ENCODE assay signal across 21 cellular contexts in the genomic region with DNA sequence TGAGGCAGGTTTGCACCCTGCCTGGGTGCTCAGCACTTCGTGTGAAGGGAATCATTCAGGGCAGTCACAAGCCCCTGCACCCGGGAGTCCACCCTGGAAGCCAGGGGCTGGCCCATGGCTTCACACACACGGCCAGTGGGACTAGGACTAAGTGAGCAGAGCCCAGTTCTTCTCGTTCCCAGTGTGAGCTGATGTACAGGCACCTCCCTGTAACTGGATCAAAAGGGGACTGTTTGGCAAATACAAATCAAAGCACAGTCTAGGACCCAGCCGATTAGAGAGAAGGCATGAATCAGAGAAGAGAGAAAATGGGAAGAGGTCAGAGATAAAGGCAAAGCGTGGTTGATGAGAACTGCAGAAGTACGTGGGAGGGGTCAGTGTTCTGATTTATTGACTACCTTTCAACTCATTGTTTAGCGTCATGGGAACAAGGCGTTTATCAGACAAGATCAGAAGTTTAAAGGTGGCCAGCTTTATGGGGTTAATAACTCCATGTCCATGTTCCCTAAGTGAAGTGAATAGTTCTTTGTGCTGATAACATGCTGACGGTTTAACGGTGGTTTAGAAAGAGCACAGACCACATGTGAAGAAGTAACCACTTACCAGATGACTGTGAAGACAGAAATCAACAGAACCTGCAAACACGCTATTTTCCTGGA. TPM values are rescaled to one million over a fixed set of nuclear protein-coding genes. Genes with fewer than 3 reads are reported as not detected.
DNase-seq lines count a peak whose midpoint lies in the region; ATAC-seq and TF ChIP-seq lines count a peak whose summit lies in the region.
"Had no signal": no experiment of that assay in that cellular context is flagged by ENCODE, and none has a peak within 500 bp of the region (broad histone marks: within the 10 kb centered on the region; RNA-seq: fewer than 3 reads in every experiment).

No MANE protein-coding gene starts in this region.

- peaks cover 11% of the 10 kb centered on the region for H3K9me3 ChIP-seq in endodermal cell (ENCODE audit: control insufficient read depth, low read length)
- peaks cover 0 to 6% of the 10 kb centered on the region in 2 donors for H3K9me3 ChIP-seq in left lung
- H3K9me3 ChIP-seq: SJSA1, thyroid gland had no signal

- H3K27ac ChIP-seq in endodermal cell (ENCODE audit: low read depth, low read length) (peak overlapping the region; percentile 41), left lung (no peak overlapping the region)
- H3K27ac ChIP-seq: breast epithelium, psoas muscle, SJSA1, thyroid gland had no signal

- intact Hi-C loops in left lung (cut with DNase I) = no loop called here

- H3K36me3 ChIP-seq in endodermal cell (ENCODE audit: control insufficient read depth, insufficient read depth, low read length) (no peaks in the 10 kb centered on the region), left lung (no peaks in the 10 kb centered on the region)
- H3K36me3 ChIP-seq: breast epithelium, SJSA1, thyroid gland had no signal

- H3K27me3 Mint-ChIP-seq in endodermal cell (ENCODE audit: insufficient read depth) (no peaks in the 10 kb centered on the region), nephron progenitor cell (ENCODE audit: low read depth, poor library complexity) (peaks cover 6% of the 10 kb centered on the region)
- H3K27me3 Mint-ChIP-seq in activated naive CD4-positive, alpha-beta T cell treated with anti-CD3 and anti-CD28 coated beads, Interleukin-2, amount 10 ng/mL, durations not matched to agents 7 days and 5 days = peaks cover 31% of the 10 kb centered on the region

- no peak for DNase-seq in HEK293T (ENCODE audit: extremely low spot score)
- peak; percentile 19 for DNase-seq in RPMI7951 (ENCODE audit: low read depth)
- no peak for DNase-seq in endodermal cell
- DNase-seq in nephron progenitor cell = no peak
- DNase-seq in activated naive CD4-positive, alpha-beta T cell treated with anti-CD3 and anti-CD28 coated beads, Interleukin-2, amount 10 ng/mL, durations not matched to agents 7 days and 5 days = no peak
- no peak for DNase-seq in left lung
- DNase-seq in kidney tubule cell (ENCODE audit: low spot score) = no peak
- DNase-seq: activated CD4-positive, alpha-beta T cell treated with anti-CD3 and anti-CD28 coated beads for 48 hours; activated effector memory CD4-positive, alpha-beta T cell treated with Interleukin-2 at 50 U/mL for 16 hours; CD4-positive, alpha-beta memory T cell; DMS153; KG1; left ventricle myocardium superior; NCI-H1694; psoas muscle; stimulated activated naive CD4-positive, alpha-beta T cell treated with Interleukin-2 at 50 U/mL for 16 hours; T-helper 17 cell; thyroid gland had no signal

- H3K4me3 Mint-ChIP-seq in endodermal cell (no peak overlapping the region), nephron progenitor cell (no peak overlapping the region)
- H3K4me3 Mint-ChIP-seq in activated naive CD4-positive, alpha-beta T cell treated with anti-CD3 and anti-CD28 coated beads, Interleukin-2, amount 10 ng/mL, durations not matched to agents 7 days and 5 days = no peak overlapping the region
- H3K4me3 Mint-ChIP-seq: T-helper 17 cell had no signal

- CTCF ChIA-PET in HEK293T (lab: Yijun Ruan, JAX) = no interaction called here
- CTCF ChIA-PET in activated naive CD4-positive, alpha-beta T cell treated with anti-CD3 and anti-CD28 coated beads, Interleukin-2, amount 10 ng/mL, durations not matched to agents 7 days and 5 days (lab: Charles Lee) = no interaction called here

- TF ChIP-seq CTCF in endodermal cell (conservative IDR thresholded peaks at IDR 0.05) (no peak), nephron progenitor cell (IDR thresholded peaks at IDR 0.05) (no peak), left lung (IDR thresholded peaks at IDR 0.05) (no peak)

- H3K4me3 ChIP-seq in endodermal cell (ENCODE audit: low read length) (no peak overlapping the region), left lung (no peak overlapping the region)
- H3K4me3 ChIP-seq: breast epithelium, psoas muscle, SJSA1, thyroid gland had no signal

- H3K27me3 ChIP-seq in endodermal cell (ENCODE audit: control insufficient read depth, insufficient read depth, low read length, poor library complexity, severe bottlenecking) (no peaks in the 10 kb centered on the region), left lung (no peaks in the 10 kb centered on the region)
- H3K27me3 ChIP-seq: breast epithelium, SJSA1, thyroid gland had no signal

- 79 to 86% methylated on average over 10 to 12 of the region's 12 CpGs for WGBS in endodermal cell (ENCODE audit: insufficient coverage in 1 of 2, insufficient read length in 1 of 2), 2 experiments

- peaks cover 14% of the 10 kb centered on the region for H3K4me1 Mint-ChIP-seq in endodermal cell
- peaks cover 58% of the 10 kb centered on the region for H3K4me1 Mint-ChIP-seq in nephron progenitor cell
- peaks cover 20% of the 10 kb centered on the region for H3K4me1 Mint-ChIP-seq in activated naive CD4-positive, alpha-beta T cell treated with anti-CD3 and anti-CD28 coated beads, Interleukin-2, amount 10 ng/mL, durations not matched to agents 7 days and 5 days
- H3K4me1 Mint-ChIP-seq: CD4-positive, alpha-beta memory T cell; T-helper 17 cell had no signal

- ATAC-seq in left lung = no peak
- no peak for ATAC-seq in GM21381 (IDR thresholded peaks at IDR 0.05; ENCODE audit: unreplicated experiment)
- ATAC-seq: left ventricle myocardium superior, psoas muscle, T-helper 17 cell had no signal

- H3K9me3 Mint-ChIP-seq in endodermal cell = peaks cover 12% of the 10 kb centered on the region
- peaks cover 26% of the 10 kb centered on the region for H3K9me3 Mint-ChIP-seq in nephron progenitor cell
- peaks cover 10% of the 10 kb centered on the region for H3K9me3 Mint-ChIP-seq in activated naive CD4-positive, alpha-beta T cell treated with anti-CD3 and anti-CD28 coated beads, Interleukin-2, amount 10 ng/mL, durations not matched to agents 7 days and 5 days

- H3K27ac Mint-ChIP-seq in endodermal cell (no peak overlapping the region), nephron progenitor cell (peak overlapping the region; percentile 79)
- H3K27ac Mint-ChIP-seq in activated naive CD4-positive, alpha-beta T cell treated with anti-CD3 and anti-CD28 coated beads, Interleukin-2, amount 10 ng/mL, durations not matched to agents 7 days and 5 days = no peak overlapping the region
- H3K27ac Mint-ChIP-seq: CD4-positive, alpha-beta memory T cell; T-helper 17 cell had no signal

- H3K36me3 Mint-ChIP-seq in endodermal cell (ENCODE audit: low read depth) (peaks cover 3% of the 10 kb centered on the region), nephron progenitor cell (ENCODE audit: low read depth) (peaks cover 11% of the 10 kb centered on the region)
- no peaks in the 10 kb centered on the region for H3K36me3 Mint-ChIP-seq in activated naive CD4-positive, alpha-beta T cell treated with anti-CD3 and anti-CD28 coated beads, Interleukin-2, amount 10 ng/mL, durations not matched to agents 7 days and 5 days

- H3K4me1 ChIP-seq in endodermal cell (ENCODE audit: control insufficient read depth, insufficient read depth, low read length) (peaks cover 9% of the 10 kb centered on the region), left lung (no peaks in the 10 kb centered on the region)
- H3K4me1 ChIP-seq: breast epithelium, psoas muscle, thyroid gland had no signal

- POLR2A ChIA-PET in HEK293T (lab: Yijun Ruan, JAX) = no interaction called here

- H3K9ac ChIP-seq in endodermal cell (ENCODE audit: extremely low read depth, low read length, poor library complexity, severe bottlenecking) = no peak overlapping the region

TF ChIP-seq in HEK293T, 16 proteins besides CTCF, POLR2A, EP300 and RAD21:
- TF ChIP-seq, protein P1, sequence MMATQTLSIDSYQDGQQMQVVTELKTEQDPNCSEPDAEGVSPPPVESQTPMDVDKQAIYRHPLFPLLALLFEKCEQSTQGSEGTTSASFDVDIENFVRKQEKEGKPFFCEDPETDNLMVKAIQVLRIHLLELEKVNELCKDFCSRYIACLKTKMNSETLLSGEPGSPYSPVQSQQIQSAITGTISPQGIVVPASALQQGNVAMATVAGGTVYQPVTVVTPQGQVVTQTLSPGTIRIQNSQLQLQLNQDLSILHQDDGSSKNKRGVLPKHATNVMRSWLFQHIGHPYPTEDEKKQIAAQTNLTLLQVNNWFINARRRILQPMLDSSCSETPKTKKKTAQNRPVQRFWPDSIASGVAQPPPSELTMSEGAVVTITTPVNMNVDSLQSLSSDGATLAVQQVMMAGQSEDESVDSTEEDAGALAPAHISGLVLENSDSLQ (IDR thresholded peaks at IDR 0.05) = peak; percentile 12; the same call in 1 of the 2 replicates
- TF ChIP-seq BHLHE40 (IDR thresholded peaks at IDR 0.05; ENCODE audit: borderline replicate concordance) = no peak

RNA-seq across cellular contexts. Expression of a gene that starts 30.3 kb away (rescaled TPM):
- 4.5 and 4.6 TPM in 2 replicates for total RNA-seq in RPMI7951 (2014; rRNA removed; shearing (Covaris generic))
- total RNA-seq in endodermal cell = 10 to 100 TPM; 19.4 to 24.8 TPM
- 21.3 TPM for polyA plus RNA-seq in endodermal cell (2013, experiment 1 of 2)
- polyA plus RNA-seq in endodermal cell (2013, experiment 2 of 2) = 20.5 TPM
- total RNA-seq in left lung = 10 to 100 TPM; 18.6 to 31.4 TPM
